In the genomic region with DNA sequence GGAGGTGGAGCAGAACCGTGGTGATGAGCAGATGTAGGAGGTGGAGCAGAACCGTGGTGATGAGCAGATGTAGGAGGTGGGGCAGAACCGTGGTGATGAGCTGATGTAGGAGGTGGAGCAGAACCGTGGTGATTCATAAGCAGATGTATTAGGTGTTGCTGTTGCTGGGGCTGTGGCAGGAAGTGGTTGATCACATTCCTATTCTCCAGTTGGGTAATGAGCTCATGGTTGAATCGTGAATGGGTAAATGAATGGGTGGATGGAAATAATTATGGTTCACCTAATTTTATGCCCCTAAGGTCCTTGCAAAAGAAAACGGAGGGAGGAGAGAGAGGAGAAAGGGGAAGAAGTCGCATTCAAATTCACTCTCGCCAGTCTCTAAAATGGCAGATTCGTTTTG, we compare ENCODE assay signal across 8 cellular contexts. TPM values are rescaled to one million over a fixed set of nuclear protein-coding genes. Genes with fewer than 3 reads are reported as not detected.
A peak's percentile ranks its signal among the peaks of the same experiment; 100 is the strongest.
DNase-seq lines count a peak whose midpoint lies in the region; ATAC-seq, FAIRE-seq and TF ChIP-seq lines count a peak whose summit lies in the region.
"Not testable (repeated sequence)": the region's sequence is repeated elsewhere in the genome, so short reads cannot be mapped to it uniquely, and the experiment has no call there.

No MANE protein-coding gene starts in this region.

- peak overlapping the region; percentile 8; the same call in 1 of the 2 replicates for H3K4me2 ChIP-seq in K562 (ENCODE audit: insufficient read depth, low read length)

- not testable (repeated sequence) for H3K27ac ChIP-seq in RWPE1; K562 (ENCODE audit: extremely low read depth, low read depth, low read length)

- not testable (repeated sequence) for TF ChIP-seq CTCF in RWPE1 (conservative IDR thresholded peaks at IDR 0.05; ENCODE audit: low read depth); activated CD8-positive, alpha-beta T cell treated with anti-CD3 and anti-CD28 coated beads for 36 hours (IDR thresholded peaks at IDR 0.05); K562 (IDR thresholded peaks at IDR 0.05 in 2 of 3, conservative IDR thresholded peaks at IDR 0.05 in 1 of 3; ENCODE audit: insufficient read depth in 2 of 3, low read depth in 1 of 3, low read length in 3 of 3); kidney epithelial cell (IDR thresholded peaks at IDR 0.05; ENCODE audit: insufficient read depth, low read length, poor library complexity, severe bottlenecking)

- peaks cover 41% of the 10 kb centered on the region for H3K27me3 Mint-ChIP-seq in activated CD8-positive, alpha-beta T cell treated with anti-CD3 and anti-CD28 coated beads for 36 hours

- H3K27me3 ChIP-seq in K562 (ENCODE audit: control insufficient read depth in 2 of 2, insufficient read depth in 2 of 2, low read length in 2 of 2): peaks cover 14 to 40% of the 10 kb centered on the region in 2 experiments; a peak in 4 of 5 replicates
- peaks cover 18% of the 10 kb centered on the region for H3K27me3 ChIP-seq in kidney epithelial cell (ENCODE audit: control insufficient read depth, insufficient read depth, low read length)

- peak overlapping the region; percentile 50 for H3K27ac Mint-ChIP-seq in activated CD8-positive, alpha-beta T cell treated with anti-CD3 and anti-CD28 coated beads for 36 hours

- not testable (repeated sequence) for H3K36me3 ChIP-seq in K562 (ENCODE audit: control insufficient read depth, insufficient read depth, low read length); kidney epithelial cell (ENCODE audit: control insufficient read depth, insufficient read depth, low read length)

- not testable (repeated sequence) for H3K9ac ChIP-seq in K562 (ENCODE audit: insufficient read depth in 1 of 2, low read depth in 2 of 2, low read length in 2 of 2)

- 3% methylated on average over 6 of the region's 9 CpGs for WGBS in K562 (ENCODE audit: insufficient coverage, low coverage, missing lambda C conversion rate)

- in situ Hi-C loops in K562 (cut with MboI): not testable (repeated sequence)

- intact Hi-C loops in activated CD8-positive, alpha-beta T cell treated with anti-CD3 and anti-CD28 coated beads for 36 hours (cut with micrococcal nuclease); K562 (cut with micrococcal nuclease): not testable (repeated sequence)

- BruUV-seq in K562 (replicated peaks; lab: Mats Ljungman, UMichigan): not testable (repeated sequence)

- H4K20me1 ChIP-seq in K562 (replicated peaks; ENCODE audit: control insufficient read depth, insufficient read depth, low read length): not testable (repeated sequence)

- not testable (repeated sequence) for H3K9me3 ChIP-seq in K562 (replicated peaks; ENCODE audit: control insufficient read depth, insufficient read depth, low read depth, low read length)

- DNase-seq in DMS 273 (lab: John Stamatoyannopoulos, UW; ENCODE audit: unreplicated experiment) (peak; percentile 87), NCI-H1694 treated with DMSO at 0.1 percent for 48 hours (lab: John Stamatoyannopoulos, UW) (peak; percentile 40), RWPE1 (ENCODE audit: low spot score) (peak; percentile 62), kidney epithelial cell (ENCODE audit: low read depth) (peak; percentile 57)
- DNase-seq in activated CD8-positive, alpha-beta T cell treated with anti-CD3 and anti-CD28 coated beads for 36 hours: peak; percentile 72
- not testable (repeated sequence) for DNase-seq in K562 (ENCODE audit: extremely low read depth in 1 of 4, low spot score in 3 of 4)
- peak; percentile 23 to 43 for DNase-seq in stimulated activated CD8-positive, alpha-beta memory T cell treated with anti-CD3 and anti-CD28 coated beads, Interleukin-7, amount 100 ng/mL, for 4 hours (ENCODE audit: low read depth in 2 of 2)

- H3K4me3 Mint-ChIP-seq in activated CD8-positive, alpha-beta T cell treated with anti-CD3 and anti-CD28 coated beads for 36 hours: peak overlapping the region; percentile 13

- POLR2A ChIA-PET in RWPE1 (lab: Yijun Ruan, JAX; ENCODE audit: low non-redundant PET); K562 (lab: Yijun Ruan, JAX): not testable (repeated sequence)
- POLR2A ChIA-PET in activated CD8-positive, alpha-beta T cell treated with anti-CD3 and anti-CD28 coated beads for 36 hours (lab: Charles Lee): interaction anchor here (0.9 to 1.2 kb wide), 3 partner anchors 14 to 128 kb away, joined by 3 to 4 read pairs (median 3); no protein-coding TSS in a partner anchor

- peaks cover 5 to 30% of the 10 kb centered on the region in 2 experiments; a peak in 4 of 5 replicates for H3K4me1 ChIP-seq in K562 (replicated peaks in 1 of 2; ENCODE audit: control insufficient read depth in 2 of 2, insufficient read depth in 2 of 2, low read length in 2 of 2)

- not testable (repeated sequence) for H3K9me3 Mint-ChIP-seq in activated CD8-positive, alpha-beta T cell treated with anti-CD3 and anti-CD28 coated beads for 36 hours

- not testable (repeated sequence) for TF ChIP-seq EP300 in K562 (IDR thresholded peaks at IDR 0.05; ENCODE audit: low read length)

- FAIRE-seq in K562 (lab: Jason Lieb, UNC): not testable (repeated sequence)

- peaks cover 27% of the 10 kb centered on the region for H3K4me1 Mint-ChIP-seq in activated CD8-positive, alpha-beta T cell treated with anti-CD3 and anti-CD28 coated beads for 36 hours (ENCODE audit: low read depth)

- H3K36me3 Mint-ChIP-seq in activated CD8-positive, alpha-beta T cell treated with anti-CD3 and anti-CD28 coated beads for 36 hours (ENCODE audit: low read depth): not testable (repeated sequence)

- TF ChIP-seq POLR2A in K562 (conservative IDR thresholded peaks at IDR 0.05): not testable (repeated sequence)

- H3K4me3 ChIP-seq in K562; kidney epithelial cell (ENCODE audit: low read depth, low read length): not testable (repeated sequence)

- H2AFZ ChIP-seq in K562 (ENCODE audit: low read depth, low read length): not testable (repeated sequence)

- ATAC-seq in GM21786 (IDR thresholded peaks at IDR 0.05; ENCODE audit: unreplicated experiment): peak; percentile 48
- peak; percentile 85 for ATAC-seq in activated CD8-positive, alpha-beta T cell treated with anti-CD3 and anti-CD28 coated beads for 36 hours
- ATAC-seq in K562: not testable (repeated sequence)

- H3K79me2 ChIP-seq in K562 (ENCODE audit: control insufficient read depth, insufficient read depth, low read length): not testable (repeated sequence)

- TF ChIP-seq RAD21 in K562 (CRISPR knock-in tag; conservative IDR thresholded peaks at IDR 0.05 in 1 of 2, IDR thresholded peaks at IDR 0.05 in 1 of 2): not testable (repeated sequence)

- CTCF ChIA-PET in RWPE1 (lab: Yijun Ruan, JAX); K562 (lab: Yijun Ruan, JAX; ENCODE audit: low intra/inter-chr PET ratio): not testable (repeated sequence)
- CTCF ChIA-PET in activated CD8-positive, alpha-beta T cell treated with anti-CD3 and anti-CD28 coated beads for 36 hours (lab: Charles Lee): interaction anchor here (1.3 kb wide), 1 partner anchor 128 kb away, joined by 5 read pairs; no protein-coding TSS in a partner anchor

- H3K9me1 ChIP-seq in K562 (ENCODE audit: control insufficient read depth, insufficient read depth, low read length): not testable (repeated sequence)

RNA-seq across cellular contexts. Expression of a gene that starts 26.4 kb away (rescaled TPM):
- total RNA-seq in activated CD8-positive, alpha-beta T cell treated with anti-CD3 and anti-CD28 coated beads for 36 hours: under 1 TPM; 0.13 to 0.25 TPM
- total RNA-seq in K562 (2011; cell fraction: chromatin; rRNA removed; ENCODE audit: low replicate concordance): 0.25 and 0.49 TPM in 2 replicates
- 0.13 and 0.67 TPM in 2 replicates for total RNA-seq in K562 (2011; cell fraction: nucleolus; rRNA removed)
- total RNA-seq in K562 (2011; cell fraction: nucleoplasm; rRNA removed): 0.15 TPM in 2 replicates
- total RNA-seq in K562 (2014; rRNA removed) (not detected in 2 replicates), K562 (2014; rRNA removed; fragmentation: Illumina TruSeq; extraction: Trizol) (not detected in 2 replicates), K562 (2015; rRNA removed; fragmentation: Illumina TruSeq; extraction: Trizol) (not detected in 2 replicates), K562 (2021) (not detected in 2 replicates), kidney epithelial cell (not detected in 2 replicates)
- polyA plus RNA-seq in K562 (2011; rRNA removed) (0.01 and 0.07 TPM in 2 replicates), K562 (2014; fragmentation: Illumina TruSeq; extraction: Trizol) (not detected in 2 replicates), K562 (2014; fragmentation: Nextera tagmentation; extraction: Ambion mirVana) (not detected), K562 (2014; rRNA removed) (0.07 and 0.16 TPM in 2 replicates)
- polyA plus RNA-seq in K562 (2011; cell fraction: cytosol; rRNA removed): 0.04 and 0.10 TPM in 2 replicates
- 0.44 and 0.68 TPM in 2 replicates for polyA plus RNA-seq in K562 (2011; cell fraction: nucleus; rRNA removed)
- polyA plus RNA-seq in K562 (2012): not detected in 2 replicates
- polyA minus RNA-seq in K562 (2011; rRNA and poly(A)+ RNA removed): not detected in 2 replicates
- not detected in 2 replicates for polyA minus RNA-seq in K562 (2011; cell fraction: cytosol; rRNA and poly(A)+ RNA removed)
- polyA minus RNA-seq in K562 (2011; cell fraction: nucleus; rRNA and poly(A)+ RNA removed): 0.13 TPM in 1 of 2 replicates, not detected in the other

RNA-seq across cellular contexts. Expression of a gene that starts 38.0 kb away (rescaled TPM):
- 10 to 100 TPM; 20.0 to 20.4 TPM for total RNA-seq in activated CD8-positive, alpha-beta T cell treated with anti-CD3 and anti-CD28 coated beads for 36 hours
- total RNA-seq in K562 (2011; cell fraction: chromatin; rRNA removed; ENCODE audit: low replicate concordance): 96.1 and 210 TPM in 2 replicates
- total RNA-seq in K562 (2011; cell fraction: nucleolus; rRNA removed): 97.7 and 120 TPM in 2 replicates
- 88.2 and 108 TPM in 2 replicates for total RNA-seq in K562 (2011; cell fraction: nucleoplasm; rRNA removed)
- total RNA-seq in K562 (2014; rRNA removed): 18.0 and 23.8 TPM in 2 replicates
- total RNA-seq in K562 (2014; rRNA removed; fragmentation: Illumina TruSeq; extraction: Trizol): 11.4 and 13.7 TPM in 2 replicates
- 15.2 and 15.6 TPM in 2 replicates for total RNA-seq in K562 (2015; rRNA removed; fragmentation: Illumina TruSeq; extraction: Trizol)
- 33.0 and 34.7 TPM in 2 replicates for total RNA-seq in K562 (2021)
- polyA plus RNA-seq in K562 (2011; rRNA removed): 13.0 and 17.2 TPM in 2 replicates
- polyA plus RNA-seq in K562 (2011; cell fraction: cytosol; rRNA removed): 15.0 and 27.6 TPM in 2 replicates
- polyA plus RNA-seq in K562 (2011; cell fraction: nucleus; rRNA removed): 70.0 and 127 TPM in 2 replicates
- 22.7 and 32.9 TPM in 2 replicates for polyA plus RNA-seq in K562 (2012)
- polyA plus RNA-seq in K562 (2014; fragmentation: Illumina TruSeq; extraction: Trizol): 24.3 and 32.5 TPM in 2 replicates
- under 1 TPM; 0.46 to 0.48 TPM for polyA plus RNA-seq in K562 (2014; fragmentation: Nextera tagmentation; extraction: Ambion mirVana)
- polyA plus RNA-seq in K562 (2014; rRNA removed): 20.5 and 32.9 TPM in 2 replicates
- 39.5 and 48.7 TPM in 2 replicates for polyA minus RNA-seq in K562 (2011; rRNA and poly(A)+ RNA removed)
- polyA minus RNA-seq in K562 (2011; cell fraction: cytosol; rRNA and poly(A)+ RNA removed): 15.7 and 31.0 TPM in 2 replicates
- polyA minus RNA-seq in K562 (2011; cell fraction: nucleus; rRNA and poly(A)+ RNA removed): 37.3 and 44.9 TPM in 2 replicates
- total RNA-seq in kidney epithelial cell: 12.7 and 18.4 TPM in 2 replicates
